In the genomic region with DNA sequence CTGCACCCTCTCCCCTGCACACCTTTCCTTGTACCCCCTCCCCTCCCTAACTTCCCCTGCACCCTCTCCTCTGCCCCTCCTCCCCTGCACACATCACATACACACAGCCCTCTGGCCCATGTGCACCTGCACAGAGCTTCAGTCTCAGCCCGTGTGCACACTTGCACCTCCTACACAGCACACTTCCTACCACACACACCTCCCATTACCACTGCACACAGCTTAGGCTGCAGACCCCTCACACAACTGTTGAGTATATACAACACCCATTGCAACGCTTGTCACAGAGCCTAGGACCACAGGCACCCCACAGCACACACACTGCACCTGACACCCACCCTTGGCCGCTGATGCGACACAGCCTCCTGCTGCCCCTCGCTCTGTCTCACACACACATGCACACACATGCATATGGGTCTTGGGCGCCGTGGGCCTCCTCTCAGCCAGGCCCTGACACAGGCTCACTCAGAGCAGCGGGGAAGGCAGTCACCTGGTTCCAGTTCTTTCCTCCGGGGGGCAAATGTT, we compare ENCODE assay signal across 1 cellular context.
TF ChIP-seq lines count a peak whose summit lies in the region.

No MANE protein-coding gene starts in this region.

TF ChIP-seq in K562, 482 proteins besides CTCF, POLR2A, EP300 and RAD21:
- no peak for TF ChIP-seq SAFB2 (IDR thresholded peaks at IDR 0.05; ENCODE audit: borderline replicate concordance, low read depth, low read length, severe bottlenecking)
- no peak for TF ChIP-seq BCL6 (CRISPR knock-in tag; IDR thresholded peaks at IDR 0.05)
- no peak for TF ChIP-seq ZNF347 (CRISPR knock-in tag; IDR thresholded peaks at IDR 0.05; ENCODE audit: low read depth)
- no peak for TF ChIP-seq DNMT1 (IDR thresholded peaks at IDR 0.05)
- TF ChIP-seq USF1 (CRISPR knock-in tag; IDR thresholded peaks at IDR 0.05), result no peak
- no peak for TF ChIP-seq RFX5 (IDR thresholded peaks at IDR 0.05; ENCODE audit: low read depth, low read length)
- TF ChIP-seq, protein P1, sequence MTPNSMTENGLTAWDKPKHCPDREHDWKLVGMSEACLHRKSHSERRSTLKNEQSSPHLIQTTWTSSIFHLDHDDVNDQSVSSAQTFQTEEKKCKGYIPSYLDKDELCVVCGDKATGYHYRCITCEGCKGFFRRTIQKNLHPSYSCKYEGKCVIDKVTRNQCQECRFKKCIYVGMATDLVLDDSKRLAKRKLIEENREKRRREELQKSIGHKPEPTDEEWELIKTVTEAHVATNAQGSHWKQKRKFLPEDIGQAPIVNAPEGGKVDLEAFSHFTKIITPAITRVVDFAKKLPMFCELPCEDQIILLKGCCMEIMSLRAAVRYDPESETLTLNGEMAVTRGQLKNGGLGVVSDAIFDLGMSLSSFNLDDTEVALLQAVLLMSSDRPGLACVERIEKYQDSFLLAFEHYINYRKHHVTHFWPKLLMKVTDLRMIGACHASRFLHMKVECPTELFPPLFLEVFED (CRISPR knock-in tag; conservative IDR thresholded peaks at IDR 0.05), result 0 out of 2 replicates have a peak, but pooled peaks have one; percentile 13
